Comparison of ENCODE assay signal across 1 cellular context in the genomic region with DNA sequence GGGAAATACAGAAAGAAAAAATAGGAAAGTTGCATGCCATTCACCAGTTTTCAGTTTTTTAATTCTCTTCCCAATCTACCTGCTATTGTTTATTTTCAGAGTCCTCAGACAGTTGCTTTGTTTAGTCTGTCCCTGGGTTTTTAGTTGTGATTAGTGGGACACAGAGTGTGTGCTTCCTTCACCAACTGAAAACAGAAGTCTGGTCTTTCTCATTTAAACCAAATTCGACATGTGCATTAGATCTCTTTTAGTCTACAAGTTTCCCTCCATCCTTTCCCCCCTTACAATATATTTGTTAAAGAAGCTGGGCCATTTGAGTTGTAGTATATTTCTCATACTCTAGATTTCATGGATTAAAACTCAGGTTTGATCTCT.
TF ChIP-seq lines count a peak whose summit lies in the region.

No MANE protein-coding gene starts in this region.

TF ChIP-seq in SK-N-SH, 30 proteins besides CTCF, POLR2A, EP300 and RAD21:
- TF ChIP-seq FOXM1 (IDR thresholded peaks at IDR 0.05; ENCODE audit: low read depth) (no peak), CHD2 (IDR thresholded peaks at IDR 0.05; ENCODE audit: low read length, partially characterized antibody) (no peak), ELF1 (IDR thresholded peaks at IDR 0.05) (no peak), YY1 (IDR thresholded peaks at IDR 0.05; ENCODE audit: low read depth) (no peak)
- TF ChIP-seq, protein P1, sequence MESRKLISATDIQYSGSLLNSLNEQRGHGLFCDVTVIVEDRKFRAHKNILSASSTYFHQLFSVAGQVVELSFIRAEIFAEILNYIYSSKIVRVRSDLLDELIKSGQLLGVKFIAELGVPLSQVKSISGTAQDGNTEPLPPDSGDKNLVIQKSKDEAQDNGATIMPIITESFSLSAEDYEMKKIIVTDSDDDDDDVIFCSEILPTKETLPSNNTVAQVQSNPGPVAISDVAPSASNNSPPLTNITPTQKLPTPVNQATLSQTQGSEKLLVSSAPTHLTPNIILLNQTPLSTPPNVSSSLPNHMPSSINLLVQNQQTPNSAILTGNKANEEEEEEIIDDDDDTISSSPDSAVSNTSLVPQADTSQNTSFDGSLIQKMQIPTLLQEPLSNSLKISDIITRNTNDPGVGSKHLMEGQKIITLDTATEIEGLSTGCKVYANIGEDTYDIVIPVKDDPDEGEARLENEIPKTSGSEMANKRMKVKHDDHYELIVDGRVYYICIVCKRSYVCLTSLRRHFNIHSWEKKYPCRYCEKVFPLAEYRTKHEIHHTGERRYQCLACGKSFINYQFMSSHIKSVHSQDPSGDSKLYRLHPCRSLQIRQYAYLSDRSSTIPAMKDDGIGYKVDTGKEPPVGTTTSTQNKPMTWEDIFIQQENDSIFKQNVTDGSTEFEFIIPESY (IDR thresholded peaks at IDR 0.05; ENCODE audit: borderline replicate concordance, low read depth): no peak
- TF ChIP-seq, protein P2, sequence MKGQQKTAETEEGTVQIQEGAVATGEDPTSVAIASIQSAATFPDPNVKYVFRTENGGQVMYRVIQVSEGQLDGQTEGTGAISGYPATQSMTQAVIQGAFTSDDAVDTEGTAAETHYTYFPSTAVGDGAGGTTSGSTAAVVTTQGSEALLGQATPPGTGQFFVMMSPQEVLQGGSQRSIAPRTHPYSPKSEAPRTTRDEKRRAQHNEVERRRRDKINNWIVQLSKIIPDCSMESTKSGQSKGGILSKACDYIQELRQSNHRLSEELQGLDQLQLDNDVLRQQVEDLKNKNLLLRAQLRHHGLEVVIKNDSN (IDR thresholded peaks at IDR 0.05; ENCODE audit: borderline replicate concordance, low read depth): no peak
